Comparison of ENCODE assay signal across 8 cellular contexts in the genomic region with DNA sequence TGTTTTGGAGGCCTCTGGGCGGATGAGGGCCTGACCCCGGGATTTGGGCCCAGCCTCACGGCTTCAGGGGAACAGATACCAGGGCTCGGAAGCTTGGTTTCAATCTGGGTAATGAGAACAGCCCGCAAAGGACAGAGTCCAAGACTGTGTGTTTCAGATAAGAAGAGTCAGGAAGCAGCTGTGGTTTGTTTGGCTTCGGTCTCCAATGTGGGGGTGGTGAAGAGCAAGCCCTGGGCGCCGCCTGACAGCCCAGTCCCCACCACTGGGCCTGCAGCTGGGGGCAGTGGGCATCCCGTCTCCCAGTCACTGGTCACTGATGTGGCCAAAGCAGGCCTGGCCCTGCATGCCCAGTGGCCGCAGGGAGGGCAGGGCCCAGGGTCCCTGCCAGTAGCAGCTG. TPM values are rescaled to one million over a fixed set of nuclear protein-coding genes. Genes with fewer than 3 reads are reported as not detected.
A peak's percentile ranks its signal among the peaks of the same experiment; 100 is the strongest.
DNase-seq lines count a peak whose midpoint lies in the region; ATAC-seq, FAIRE-seq and TF ChIP-seq lines count a peak whose summit lies in the region.

No MANE protein-coding gene starts in this region.

- no peak overlapping the region for H3K4me3 Mint-ChIP-seq in osteocyte (ENCODE audit: unreplicated experiment)

- H3K27me3 Mint-ChIP-seq in osteocyte (ENCODE audit: unreplicated experiment) = no peaks in the 10 kb centered on the region

- H3K36me3 ChIP-seq in Peyer's patch (no peaks in the 10 kb centered on the region), kidney (ENCODE audit: control insufficient read depth in 1 of 2, insufficient read depth in 2 of 2, low read length in 2 of 2) (no peaks in the 10 kb centered on the region)

- no peak overlapping the region for H3K9ac ChIP-seq in kidney (ENCODE audit: low read length in 2 of 2)

- H3K27ac Mint-ChIP-seq in osteocyte (ENCODE audit: unreplicated experiment) = no peak overlapping the region

- peaks cover 19% of the 10 kb centered on the region for H3K4me1 Mint-ChIP-seq in osteocyte (ENCODE audit: unreplicated experiment)

- peak; percentile 28 to 72 (median 62) for DNase-seq in Peyer's patch
- DNase-seq in kidney = peak; percentile 84
- DNase-seq in stimulated activated CD4-positive, alpha-beta T cell treated with anti-CD3 and anti-CD28 coated beads, Interleukin-4, amount 100 ng/mL, for 24 hours = no peak
- no peak for DNase-seq in NOMO-1 treated with DMSO at 0.1 percent for 48 hours (lab: John Stamatoyannopoulos, UW; ENCODE audit: unreplicated experiment)
- no peak for DNase-seq in NCI-H1105 treated with DMSO at 0.1 percent for 48 hours (lab: John Stamatoyannopoulos, UW)
- no peak for DNase-seq in osteocyte (ENCODE audit: extremely low spot score, unreplicated experiment)

- H3K9me3 ChIP-seq in Peyer's patch = no peaks in the 10 kb centered on the region
- no peaks in the 10 kb centered on the region for H3K9me3 ChIP-seq in kidney (ENCODE audit: control insufficient read depth in 1 of 2, low read length in 2 of 2)

- peak overlapping the region in 1 of 4 donors; percentile 8 for H3K4me3 ChIP-seq in Peyer's patch
- no peak overlapping the region for H3K4me3 ChIP-seq in kidney (ENCODE audit: low read length in 2 of 2)

- H3K4me1 ChIP-seq in Peyer's patch (peaks cover 5 to 63% (median 12%) of the 10 kb centered on the region in 4 donors), kidney (ENCODE audit: control insufficient read depth in 1 of 2, insufficient read depth in 1 of 2, low read depth in 1 of 2, low read length in 2 of 2) (peaks cover 0 to 13% of the 10 kb centered on the region in 2 donors)

- H3K27me3 ChIP-seq in Peyer's patch = no peaks in the 10 kb centered on the region

- no peak for TF ChIP-seq CTCF in Peyer's patch (IDR thresholded peaks at IDR 0.05)
- TF ChIP-seq CTCF in kidney (IDR thresholded peaks at IDR 0.05; ENCODE audit: borderline replicate concordance, extremely low read depth, insufficient read depth) = no peak
- no peak for TF ChIP-seq CTCF in osteocyte (IDR thresholded peaks at IDR 0.05)

- peaks cover 2% of the 10 kb centered on the region for H3K36me3 Mint-ChIP-seq in osteocyte (ENCODE audit: unreplicated experiment)

- H3K27ac ChIP-seq in Peyer's patch (peak overlapping the region; percentile 3 to 67 (median 58)), kidney (ENCODE audit: low read depth in 2 of 2, low read length in 2 of 2) (no peak overlapping the region)

- FAIRE-seq in kidney (lab: Jason Lieb, UNC) = no peak

- ATAC-seq in GM18517 (IDR thresholded peaks at IDR 0.05; ENCODE audit: unreplicated experiment) = peak; percentile 95
- ATAC-seq in HG02588 (IDR thresholded peaks at IDR 0.05; ENCODE audit: unreplicated experiment) = peak; percentile 86

- H3K9me3 Mint-ChIP-seq in osteocyte (ENCODE audit: unreplicated experiment) = no peaks in the 10 kb centered on the region

- TF ChIP-seq POLR2A in Peyer's patch (IDR thresholded peaks at IDR 0.05) = no peak

- intact Hi-C loops in kidney (cut with DNase I) = no loop called here

RNA-seq across cellular contexts. Expression of a gene that starts 9.1 kb away (rescaled TPM):
- total RNA-seq in Peyer's patch = 10 to 100 TPM in 3 of 4 donors, 1 to 10 TPM in 1; 10.0 to 39.6 (median 30.0) TPM
- total RNA-seq in kidney = 31.4 TPM
- polyA plus RNA-seq in kidney (ENCODE audit: insufficient read depth, low read depth, low replicate concordance) = 20.8 TPM
- total RNA-seq in osteocyte = 29.2 and 33.7 TPM in 2 replicates

Comparison
In these comparisons a context has a peak if more than half of its experiments do, and no peak if none do; other contexts are left out.
1. DNase-seq: peak in Peyer's patch (3 of 3) and kidney (single experiment); none in stimulated activated CD4-positive, alpha-beta T cell treated with anti-CD3 and anti-CD28 coated beads, Interleukin-4, amount 100 ng/mL, for 24 hours (single experiment), NOMO-1 treated with DMSO at 0.1 percent for 48 hours (single experiment), NCI-H1105 treated with DMSO at 0.1 percent for 48 hours (single experiment) and osteocyte (single experiment).
2. H3K27ac ChIP-seq: peak in Peyer's patch (4 of 4); none in kidney (0 of 2).